ENCODE assay signal across 40 cellular contexts in genomic region chr16:56022818-56023217, GRCh38.
"Had no signal": no experiment of that assay in that cellular context is flagged by ENCODE, and none has a peak within 500 bp of the region (broad histone marks: within the 10 kb centered on the region; RNA-seq: fewer than 3 reads in every experiment).

No MANE protein-coding gene starts in this region.

- H3K27ac ChIP-seq: adrenal gland, ascending aorta, body of pancreas, brain microvascular endothelial cell, breast epithelium, cardiac muscle cell had no signal

- H3K36me3 ChIP-seq: adrenal gland, ascending aorta, brain microvascular endothelial cell, breast epithelium, cardiac muscle cell had no signal

- H3K36me3 Mint-ChIP-seq: activated naive CD4-positive, alpha-beta T cell treated with anti-CD3 and anti-CD28 coated beads, Interleukin-2, amount 10 ng/mL, durations not matched to agents 7 days and 5 days; activated naive CD4-positive, alpha-beta T cell treated with anti-CD3 and anti-CD28 coated beads, Interleukin-2, amount 50 U/mL, for 24 hours; activated naive CD4-positive, alpha-beta T cell treated with anti-CD3 and anti-CD28 coated beads, Interleukin-2, amount 50 U/mL, for 72 hours; activated naive CD8-positive, alpha-beta T cell; activated naive CD8-positive, alpha-beta T cell treated with anti-CD3 and anti-CD28 coated beads for 36 hours; activated naive CD8-positive, alpha-beta T cell treated with anti-CD3 and anti-CD28 coated beads, Interleukin-2, amount 10 ng/mL, durations not matched to agents 7 days and 5 days; brain had no signal

- H3K9me3 Mint-ChIP-seq: activated naive CD4-positive, alpha-beta T cell treated with anti-CD3 and anti-CD28 coated beads for 36 hours; activated naive CD4-positive, alpha-beta T cell treated with anti-CD3 and anti-CD28 coated beads, Interleukin-2, amount 10 ng/mL, durations not matched to agents 7 days and 5 days; activated naive CD4-positive, alpha-beta T cell treated with anti-CD3 and anti-CD28 coated beads, Interleukin-2, amount 50 U/mL, for 24 hours; activated naive CD4-positive, alpha-beta T cell treated with anti-CD3 and anti-CD28 coated beads, Interleukin-2, amount 50 U/mL, for 72 hours; activated naive CD8-positive, alpha-beta T cell treated with anti-CD3 and anti-CD28 coated beads for 36 hours; activated naive CD8-positive, alpha-beta T cell treated with anti-CD3 and anti-CD28 coated beads, Interleukin-2, amount 10 ng/mL, durations not matched to agents 7 days and 5 days; activated naive CD8-positive, alpha-beta T cell treated with anti-CD3 and anti-CD28 coated beads, Interleukin-2, amount 50 U/mL, for 24 hours; activated T-cell treated with anti-CD3 and anti-CD28 coated beads, Interleukin-2, amount 50 U/mL, for 24 hours; activated T-cell treated with anti-CD3 and anti-CD28 coated beads, Interleukin-2, amount 50 U/mL, for 4 hours; activated T-cell treated with anti-CD3 and anti-CD28 coated beads, Interleukin-2, amount 50 U/mL, for 72 hours; activated T-helper 1 cell treated with anti-CD3 and anti-CD28 coated beads, Interleukin-12 subunit alpha, Interleukin-12 subunit beta, Interleukin-2, Interleukin-4 antibody, amounts not matched to agents 30 ng/mL and 10 ng/mL and 1 ng/mL, durations not matched to agents 14 hours and 24 hours and 36 hours; activated T-helper 17 cell treated with anti-CD3 and anti-CD28 coated beads, Interleukin-2, amount 50 U/mL, for 72 hours; activated T-helper 2 cell treated with anti-CD3 and anti-CD28 coated beads, Interferon-gamma antibody, Interleukin-2, Interleukin-4, amounts not matched to agents 10 μg/mL and 5 μg/mL and 100 μg/mL, durations not matched to agents 14 hours and 24 hours and 36 hours; brain; central memory CD8-positive, alpha-beta T cell had no signal

- H3K4me3 Mint-ChIP-seq: activated naive CD4-positive, alpha-beta T cell treated with anti-CD3 and anti-CD28 coated beads for 36 hours; activated naive CD4-positive, alpha-beta T cell treated with anti-CD3 and anti-CD28 coated beads, Interleukin-2, amount 10 ng/mL, durations not matched to agents 7 days and 5 days; activated naive CD4-positive, alpha-beta T cell treated with anti-CD3 and anti-CD28 coated beads, Interleukin-2, amount 50 U/mL, for 24 hours; activated naive CD8-positive, alpha-beta T cell; activated naive CD8-positive, alpha-beta T cell treated with anti-CD3 and anti-CD28 coated beads for 36 hours; activated naive CD8-positive, alpha-beta T cell treated with anti-CD3 and anti-CD28 coated beads, Interleukin-2, amount 10 ng/mL, durations not matched to agents 7 days and 5 days; activated naive CD8-positive, alpha-beta T cell treated with anti-CD3 and anti-CD28 coated beads, Interleukin-2, amount 50 U/mL, for 24 hours; activated T-cell treated with anti-CD3 and anti-CD28 coated beads, Interleukin-2, amount 50 U/mL, for 24 hours; activated T-cell treated with anti-CD3 and anti-CD28 coated beads, Interleukin-2, amount 50 U/mL, for 4 hours; activated T-cell treated with anti-CD3 and anti-CD28 coated beads, Interleukin-2, amount 50 U/mL, for 72 hours; activated T-helper 1 cell treated with anti-CD3 and anti-CD28 coated beads, Interleukin-12 subunit alpha, Interleukin-12 subunit beta, Interleukin-2, Interleukin-4 antibody, amounts not matched to agents 30 ng/mL and 10 ng/mL and 1 ng/mL, durations not matched to agents 14 hours and 24 hours and 36 hours; activated T-helper 17 cell treated with anti-CD3 and anti-CD28 coated beads, Interleukin-2, amount 50 U/mL, for 72 hours; brain; central memory CD8-positive, alpha-beta T cell had no signal

- H3K9me3 ChIP-seq: adrenal gland, ascending aorta, body of pancreas, breast epithelium had no signal

- H3K27me3 ChIP-seq: adrenal gland, ascending aorta, body of pancreas, brain microvascular endothelial cell, breast epithelium, cardiac muscle cell had no signal

- FAIRE-seq: astrocyte, bronchial epithelial cell had no signal

- H3K4me1 Mint-ChIP-seq: activated naive CD4-positive, alpha-beta T cell treated with anti-CD3 and anti-CD28 coated beads, Interleukin-2, amount 10 ng/mL, durations not matched to agents 7 days and 5 days; activated naive CD4-positive, alpha-beta T cell treated with anti-CD3 and anti-CD28 coated beads, Interleukin-2, amount 50 U/mL, for 24 hours; activated naive CD8-positive, alpha-beta T cell treated with anti-CD3 and anti-CD28 coated beads for 36 hours; activated naive CD8-positive, alpha-beta T cell treated with anti-CD3 and anti-CD28 coated beads, Interleukin-2, amount 10 ng/mL, durations not matched to agents 7 days and 5 days; activated naive CD8-positive, alpha-beta T cell treated with anti-CD3 and anti-CD28 coated beads, Interleukin-2, amount 50 U/mL, for 24 hours; activated T-helper 17 cell treated with anti-CD3 and anti-CD28 coated beads, Interleukin-2, amount 50 U/mL, for 72 hours; brain; central memory CD8-positive, alpha-beta T cell had no signal

- ATAC-seq: activated naive CD4-positive, alpha-beta T cell treated with anti-CD3 and anti-CD28 coated beads, Interleukin-2, amount 50 U/mL, for 72 hours; activated naive CD8-positive, alpha-beta T cell treated with anti-CD3 and anti-CD28 coated beads, Interleukin-2, amount 50 U/mL, for 24 hours; activated T-cell treated with anti-CD3 and anti-CD28 coated beads, Interleukin-2, amount 50 U/mL, for 4 hours; activated T-cell treated with anti-CD3 and anti-CD28 coated beads, Interleukin-2, amount 50 U/mL, for 72 hours; activated T-helper 17 cell treated with anti-CD3 and anti-CD28 coated beads, Interleukin-2, amount 50 U/mL, for 72 hours; body of pancreas had no signal

- H3K4me3 ChIP-seq: adrenal gland, ascending aorta, body of pancreas, breast epithelium, cardiac muscle cell had no signal

- H3K4me1 ChIP-seq: adrenal gland, ascending aorta, body of pancreas, breast epithelium had no signal

- H3K27me3 Mint-ChIP-seq: activated naive CD4-positive, alpha-beta T cell treated with anti-CD3 and anti-CD28 coated beads, Interleukin-2, amount 10 ng/mL, durations not matched to agents 7 days and 5 days; activated naive CD4-positive, alpha-beta T cell treated with anti-CD3 and anti-CD28 coated beads, Interleukin-2, amount 50 U/mL, for 24 hours had no signal

- DNase-seq: activated effector memory CD4-positive, alpha-beta T cell treated with anti-CD3 and anti-CD28 coated beads, Interleukin-2, amount 50 U/mL, for 16 hours; activated effector memory CD4-positive, alpha-beta T cell treated with Interleukin-2 at 50 U/mL for 16 hours; activated gamma-delta T cell; activated gamma-delta T cell treated with Interleukin-2 at 50 U/mL for 16 hours; activated naive CD4-positive, alpha-beta T cell; activated naive CD4-positive, alpha-beta T cell treated with anti-CD3 and anti-CD28 coated beads for 36 hours; activated naive CD4-positive, alpha-beta T cell treated with anti-CD3 and anti-CD28 coated beads, Interleukin-2, amount 10 ng/mL, durations not matched to agents 7 days and 5 days; activated naive CD4-positive, alpha-beta T cell treated with anti-CD3 and anti-CD28 coated beads, Interleukin-2, amount 50 U/mL, for 16 hours; activated naive CD4-positive, alpha-beta T cell treated with Interleukin-2 at 50 U/mL for 16 hours; activated naive CD8-positive, alpha-beta T cell treated with anti-CD3 and anti-CD28 coated beads for 36 hours; activated naive CD8-positive, alpha-beta T cell treated with anti-CD3 and anti-CD28 coated beads, Interleukin-2, amount 10 ng/mL, durations not matched to agents 7 days and 5 days; activated naive CD8-positive, alpha-beta T cell treated with anti-CD3 and anti-CD28 coated beads, Interleukin-2, amount 50 U/mL, for 24 hours; activated T-cell treated with anti-CD3 and anti-CD28 coated beads, Interleukin-2, amount 50 U/mL, for 1 hour; activated T-cell treated with anti-CD3 and anti-CD28 coated beads, Interleukin-2, amount 50 U/mL, for 24 hours; activated T-cell treated with anti-CD3 and anti-CD28 coated beads, Interleukin-2, amount 50 U/mL, for 4 hours; activated T-cell treated with anti-CD3 and anti-CD28 coated beads, Interleukin-2, amount 50 U/mL, for 48 hours; activated T-cell treated with anti-CD3 and anti-CD28 coated beads, Interleukin-2, amount 50 U/mL, for 72 hours; adrenal gland; amniotic stem cell; amygdala; anterior cingulate cortex; aorta; body of pancreas; brain microvascular endothelial cell; caudate nucleus; central memory CD4-positive, alpha-beta T cell; cerebellar nuclear complex had no signal

- H3K27ac Mint-ChIP-seq: activated naive CD4-positive, alpha-beta T cell treated with anti-CD3 and anti-CD28 coated beads for 36 hours; activated naive CD4-positive, alpha-beta T cell treated with anti-CD3 and anti-CD28 coated beads, Interleukin-2, amount 10 ng/mL, durations not matched to agents 7 days and 5 days; activated naive CD4-positive, alpha-beta T cell treated with anti-CD3 and anti-CD28 coated beads, Interleukin-2, amount 50 U/mL, for 24 hours; activated naive CD4-positive, alpha-beta T cell treated with anti-CD3 and anti-CD28 coated beads, Interleukin-2, amount 50 U/mL, for 72 hours; activated naive CD8-positive, alpha-beta T cell; activated naive CD8-positive, alpha-beta T cell treated with anti-CD3 and anti-CD28 coated beads for 36 hours; activated naive CD8-positive, alpha-beta T cell treated with anti-CD3 and anti-CD28 coated beads, Interleukin-2, amount 10 ng/mL, durations not matched to agents 7 days and 5 days; activated naive CD8-positive, alpha-beta T cell treated with anti-CD3 and anti-CD28 coated beads, Interleukin-2, amount 50 U/mL, for 24 hours; activated T-cell treated with anti-CD3 and anti-CD28 coated beads, Interleukin-2, amount 50 U/mL, for 24 hours; activated T-cell treated with anti-CD3 and anti-CD28 coated beads, Interleukin-2, amount 50 U/mL, for 72 hours; activated T-helper 1 cell treated with anti-CD3 and anti-CD28 coated beads, Interleukin-12 subunit alpha, Interleukin-12 subunit beta, Interleukin-2, Interleukin-4 antibody, amounts not matched to agents 30 ng/mL and 10 ng/mL and 1 ng/mL, durations not matched to agents 14 hours and 24 hours and 36 hours; activated T-helper 17 cell treated with anti-CD3 and anti-CD28 coated beads, Interleukin-2, amount 50 U/mL, for 72 hours; activated T-helper 2 cell treated with anti-CD3 and anti-CD28 coated beads, Interferon-gamma antibody, Interleukin-2, Interleukin-4, amounts not matched to agents 10 μg/mL and 5 μg/mL and 100 μg/mL, durations not matched to agents 14 hours and 24 hours and 36 hours; brain had no signal
